In genomic region chr12:125861299-125862281, GRCh38 we compare ENCODE assay signal across 11 cellular contexts.
DNase-seq lines count a peak whose midpoint lies in the region; ATAC-seq, FAIRE-seq and TF ChIP-seq lines count a peak whose summit lies in the region.
"Had no signal": no experiment of that assay in that cellular context is flagged by ENCODE, and none has a peak within 500 bp of the region (broad histone marks: within the 10 kb centered on the region; RNA-seq: fewer than 3 reads in every experiment).

No MANE protein-coding gene starts in this region.

- DNase-seq in HepG2 (ENCODE audit: low spot score) (no peak), fibroblast of villous mesenchyme (ENCODE audit: low read depth) (peak; percentile 1), ovary (peak in 3 of 5 donors; percentile 11 to 33 (median 11)), aorta (peak; percentile 75 to 87), NCI-H1436 treated with DMSO at 0.1 percent for 48 hours (lab: John Stamatoyannopoulos, UW) (no peak)
- no peak for DNase-seq in naive thymus-derived CD4-positive, alpha-beta T cell
- DNase-seq: brain microvascular endothelial cell had no signal

- H3K36me3 Mint-ChIP-seq in naive thymus-derived CD4-positive, alpha-beta T cell, result peaks cover 0 to 6% (median 0%) of the 10 kb centered on the region in 5 donors

- no peak overlapping the region for H3K4me3 Mint-ChIP-seq in naive thymus-derived CD4-positive, alpha-beta T cell

- TF ChIP-seq EP300 in HepG2 (IDR thresholded peaks at IDR 0.05; ENCODE audit: low read depth in 2 of 2, low read length in 2 of 2), result no peak
- TF ChIP-seq EP300 in HepG2 (CRISPR knock-in tag; IDR thresholded peaks at IDR 0.05; ENCODE audit: borderline replicate concordance), result no peak
- no peak for TF ChIP-seq EP300 in ovary (IDR thresholded peaks at IDR 0.05)

- H3K4me1 ChIP-seq in liver (ENCODE audit: control insufficient read depth in 4 of 4, insufficient read depth in 4 of 4, low read length in 3 of 4) (peaks cover 0 to 4% (median 1%) of the 10 kb centered on the region in 4 donors), HepG2 (ENCODE audit: insufficient read depth, low read length) (no peaks in the 10 kb centered on the region), ovary (ENCODE audit: insufficient read depth) (no peaks in the 10 kb centered on the region), aorta (ENCODE audit: control insufficient read depth in 1 of 2, insufficient read depth in 2 of 2, low read length in 2 of 2) (no peaks in the 10 kb centered on the region)
- no peaks in the 10 kb centered on the region for H3K4me1 ChIP-seq in naive thymus-derived CD4-positive, alpha-beta T cell (ENCODE audit: control insufficient read depth in 2 of 2, insufficient read depth in 2 of 2, low read length in 2 of 2)

- H3K4me1 Mint-ChIP-seq in naive thymus-derived CD4-positive, alpha-beta T cell, result no peaks in the 10 kb centered on the region

- CTCF ChIA-PET in HepG2 (lab: Yijun Ruan, JAX; ENCODE audit: low intra/inter-chr PET ratio, low total read pairs), result no interaction called here
- CTCF ChIA-PET in naive thymus-derived CD4-positive, alpha-beta T cell (lab: Charles Lee), result no interaction called here

- H3K36me3 ChIP-seq in liver (ENCODE audit: control insufficient read depth in 4 of 4, insufficient read depth in 3 of 4, low read depth in 1 of 4, low read length in 3 of 4) (no peaks in the 10 kb centered on the region), HepG2 (replicated peaks in 1 of 2; ENCODE audit: control insufficient read depth in 1 of 2, insufficient read depth in 2 of 2, low read length in 2 of 2) (no peaks in the 10 kb centered on the region), ovary (no peaks in the 10 kb centered on the region), aorta (ENCODE audit: control insufficient read depth in 1 of 2, insufficient read depth in 2 of 2, low read length in 1 of 2) (no peaks in the 10 kb centered on the region)
- H3K36me3 ChIP-seq in naive thymus-derived CD4-positive, alpha-beta T cell (ENCODE audit: control insufficient read depth in 2 of 3, insufficient read depth in 3 of 3, low read length in 3 of 3), result no peaks in the 10 kb centered on the region
- H3K36me3 ChIP-seq: brain microvascular endothelial cell had no signal

- H3K4me2 ChIP-seq in HepG2 (ENCODE audit: low read depth, low read length), result no peak overlapping the region
- H3K4me2 ChIP-seq: PC-9 had no signal

- H3K9me3 ChIP-seq in liver (ENCODE audit: control insufficient read depth in 4 of 4, low read length in 3 of 4) (peaks cover 0 to 13% (median 2%) of the 10 kb centered on the region in 4 donors), HepG2 (ENCODE audit: low read length) (peaks cover 8% of the 10 kb centered on the region), ovary (no peaks in the 10 kb centered on the region), aorta (ENCODE audit: control insufficient read depth, low read length) (peaks cover 3% of the 10 kb centered on the region)
- peaks cover 0 to 3% (median 0%) of the 10 kb centered on the region in 3 experiments for H3K9me3 ChIP-seq in naive thymus-derived CD4-positive, alpha-beta T cell (ENCODE audit: control insufficient read depth in 2 of 3, low read length in 3 of 3)

- POLR2A ChIA-PET in HepG2 (lab: Yijun Ruan, JAX), result no interaction called here
- POLR2A ChIA-PET in naive thymus-derived CD4-positive, alpha-beta T cell (lab: Charles Lee), result no interaction called here

- H3K9ac ChIP-seq in liver (ENCODE audit: low read depth in 1 of 2, low read length in 2 of 2) (no peak overlapping the region), HepG2 (ENCODE audit: insufficient read depth, low read depth, low read length) (no peak overlapping the region)

- no peak for FAIRE-seq in HepG2 (lab: Jason Lieb, UNC)

- H3K9me3 Mint-ChIP-seq in naive thymus-derived CD4-positive, alpha-beta T cell, result peaks cover 0 to 42% (median 11%) of the 10 kb centered on the region in 11 donors

- H3K27me3 ChIP-seq in liver (ENCODE audit: control insufficient read depth in 4 of 4, insufficient read depth in 4 of 4, low read length in 3 of 4) (no peaks in the 10 kb centered on the region), HepG2 (ENCODE audit: control insufficient read depth in 1 of 2, insufficient read depth in 2 of 2, low read length in 2 of 2) (no peaks in the 10 kb centered on the region), ovary (no peaks in the 10 kb centered on the region), aorta (ENCODE audit: control insufficient read depth in 1 of 2, insufficient read depth in 2 of 2, low read length in 1 of 2) (no peaks in the 10 kb centered on the region)
- H3K27me3 ChIP-seq in naive thymus-derived CD4-positive, alpha-beta T cell (ENCODE audit: control insufficient read depth in 2 of 2, insufficient read depth in 2 of 2, low read length in 2 of 2), result no peaks in the 10 kb centered on the region
- H3K27me3 ChIP-seq: brain microvascular endothelial cell had no signal

- H2AFZ ChIP-seq in HepG2 (ENCODE audit: low read length), result no peak overlapping the region
- H2AFZ ChIP-seq: PC-9 had no signal

- no peak overlapping the region for H3K27ac Mint-ChIP-seq in naive thymus-derived CD4-positive, alpha-beta T cell
- H3K27ac Mint-ChIP-seq: activated T-helper 2 cell treated with anti-CD3 and anti-CD28 coated beads, Interferon-gamma antibody, Interleukin-2, Interleukin-4, amounts not matched to agents 10 μg/mL and 5 μg/mL and 100 μg/mL, durations not matched to agents 14 hours and 24 hours and 36 hours had no signal

- TF ChIP-seq RAD21 in liver (IDR thresholded peaks at IDR 0.05), result no peak
- TF ChIP-seq RAD21 in HepG2 (CRISPR knock-in tag; IDR thresholded peaks at IDR 0.05), result no peak

- no TSS peak for BruUV-seq in HepG2 (replicated peaks; lab: Mats Ljungman, UMichigan)

- in situ Hi-C loops in HepG2 (cut with HindIII; ENCODE audit: extremely low pct_ligation_motif_present, low pct_unique_long_range_greater_than_20kb), result no loop called here

- intact Hi-C loops in HepG2 (cut with micrococcal nuclease; ENCODE audit: unreplicated experiment) (no loop called here), ovary (cut with DNase I) (no loop called here), aorta (cut with DNase I) (no loop called here)
- intact Hi-C loops in naive thymus-derived CD4-positive, alpha-beta T cell (cut with micrococcal nuclease), result no loop called here

- no peak for TF ChIP-seq POLR2A in HepG2 (IDR thresholded peaks at IDR 0.05; ENCODE audit: insufficient read depth in 1 of 2, low read depth in 2 of 2, low read length in 2 of 2)
- no peak for TF ChIP-seq POLR2A in ovary (IDR thresholded peaks at IDR 0.05)

- 29% methylated on average over 68 of the region's 68 CpGs for WGBS in liver
- WGBS in HepG2 (ENCODE audit: low lambda C conversion rate), result 74% methylated on average over 33 of the region's 68 CpGs
- WGBS in ovary, 3 donors, result 21 to 50% (median 38%) methylated on average over 62 to 68 of the region's 68 CpGs
- WGBS in aorta, 2 donors, result 25 to 38% methylated on average over 54 to 68 of the region's 68 CpGs

- H3K4me3 ChIP-seq in liver (ENCODE audit: low read depth in 1 of 3, low read length in 3 of 3), result peak overlapping the region in 2 of 3 donors; percentile 12 to 61
- H3K4me3 ChIP-seq in HepG2 (replicated peaks in 1 of 3; ENCODE audit: insufficient read depth in 1 of 3, low read depth in 2 of 3, low read length in 3 of 3), result no peak overlapping the region
- no peak overlapping the region for H3K4me3 ChIP-seq in fibroblast of villous mesenchyme (ENCODE audit: low read depth, low read length)
- no peak overlapping the region for H3K4me3 ChIP-seq in ovary
- peak overlapping the region in 1 of 2 donors; percentile 22 for H3K4me3 ChIP-seq in aorta (ENCODE audit: low read length in 2 of 2)
- no peak overlapping the region for H3K4me3 ChIP-seq in naive thymus-derived CD4-positive, alpha-beta T cell (ENCODE audit: low read length)
- H3K4me3 ChIP-seq: PC-9 had no signal

- ATAC-seq in HepG2, result no peak
- ATAC-seq in aorta (ENCODE audit: low FRiP score), result peak; percentile 79
- ATAC-seq in HG03045 (IDR thresholded peaks at IDR 0.05; ENCODE audit: unreplicated experiment), result no peak
- ATAC-seq in naive thymus-derived CD4-positive, alpha-beta T cell, result no peak

- H3K27ac ChIP-seq in liver (ENCODE audit: low read depth in 1 of 2, low read length in 2 of 2), result no peak overlapping the region
- H3K27ac ChIP-seq in HepG2 (ENCODE audit: extremely low read length, insufficient read depth, low read length), result no peak overlapping the region
- H3K27ac ChIP-seq in ovary, result no peak overlapping the region
- H3K27ac ChIP-seq in aorta (ENCODE audit: low read depth in 1 of 2, low read length in 2 of 2), result no peak overlapping the region
- no peak overlapping the region for H3K27ac ChIP-seq in naive thymus-derived CD4-positive, alpha-beta T cell (ENCODE audit: low read depth, low read length)
- H3K27ac ChIP-seq: brain microvascular endothelial cell, PC-9 had no signal

- peaks cover 0 to 16% (median 9%) of the 10 kb centered on the region in 5 donors for H3K27me3 Mint-ChIP-seq in naive thymus-derived CD4-positive, alpha-beta T cell

- H3K79me2 ChIP-seq in HepG2 (ENCODE audit: insufficient read depth, low read length), result no peaks in the 10 kb centered on the region

- no peak for TF ChIP-seq CTCF in liver (IDR thresholded peaks at IDR 0.05; ENCODE audit: low read depth, low read length, missing input control)
- no peak for TF ChIP-seq CTCF in HepG2 (CRISPR knock-in tag; IDR thresholded peaks at IDR 0.05)
- TF ChIP-seq CTCF in fibroblast of villous mesenchyme (IDR thresholded peaks at IDR 0.05; ENCODE audit: insufficient read depth, low read depth, low read length), result no peak
- no peak for TF ChIP-seq CTCF in ovary (IDR thresholded peaks at IDR 0.05)

- no peaks in the 10 kb centered on the region for H4K20me1 ChIP-seq in HepG2 (ENCODE audit: insufficient read depth, low read length)

TF ChIP-seq in HepG2, 621 proteins besides CTCF, POLR2A, EP300 and RAD21 (continues in another document):
- TF ChIP-seq ISL2 (CRISPR knock-in tag; IDR thresholded peaks at IDR 0.05) (no peak), CHD2 (IDR thresholded peaks at IDR 0.05; ENCODE audit: low read depth, low read length) (no peak), ZNF891 (CRISPR knock-in tag; IDR thresholded peaks at IDR 0.05) (no peak), ZNF556 (CRISPR knock-in tag; IDR thresholded peaks at IDR 0.05; ENCODE audit: borderline replicate concordance) (no peak), ZNF276 (CRISPR knock-in tag; IDR thresholded peaks at IDR 0.05; ENCODE audit: low read depth) (no peak)

Comparison
In these comparisons a context has a peak if more than half of its experiments do, and no peak if none do; other contexts are left out.
1. H3K4me3 ChIP-seq: peak in liver (2 of 3); none in HepG2 (0 of 3), fibroblast of villous mesenchyme (single experiment), ovary (single experiment) and naive thymus-derived CD4-positive, alpha-beta T cell (single experiment).
2. DNase-seq: peak in fibroblast of villous mesenchyme (single experiment), ovary (3 of 5) and aorta (2 of 2); none in HepG2 (single experiment), NCI-H1436 treated with DMSO at 0.1 percent for 48 hours (single experiment) and naive thymus-derived CD4-positive, alpha-beta T cell (0 of 9).